ENCODE assay signal across 8 cellular contexts in the genomic region with DNA sequence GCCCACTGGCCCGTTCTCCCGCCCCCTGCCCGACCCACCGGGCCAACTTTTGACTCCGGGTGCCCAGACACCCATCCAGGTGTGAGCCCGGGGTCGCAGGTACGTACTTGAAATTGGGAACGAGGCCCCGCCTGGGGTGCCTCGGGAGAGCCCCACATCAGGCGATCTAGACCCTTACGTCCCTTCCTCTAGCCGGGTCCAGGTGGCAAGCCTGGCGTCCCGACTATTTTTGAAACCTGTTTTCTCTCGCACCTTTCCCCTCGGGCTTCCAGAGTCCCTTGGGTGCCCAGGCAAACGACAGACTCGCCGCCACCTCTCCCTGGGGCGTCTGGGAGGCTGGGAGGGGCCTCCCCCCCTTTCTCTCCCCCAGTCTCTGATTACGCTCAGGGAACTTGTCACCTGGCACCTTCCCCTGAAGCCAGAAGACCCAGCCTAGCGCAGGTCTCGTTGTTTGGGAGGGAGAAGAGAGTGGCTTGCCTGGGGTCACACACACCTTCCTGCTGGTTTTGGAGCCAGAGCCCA. TPM values are rescaled to one million over a fixed set of nuclear protein-coding genes. Genes with fewer than 3 reads are reported as not detected.
DNase-seq lines count a peak whose midpoint lies in the region; ATAC-seq and TF ChIP-seq lines count a peak whose summit lies in the region.

No MANE protein-coding gene starts in this region.

- peak; percentile 10 for ATAC-seq in T-helper 17 cell
- no peak for ATAC-seq in GM19463 (IDR thresholded peaks at IDR 0.05; ENCODE audit: unreplicated experiment)
- ATAC-seq in HG03139 (IDR thresholded peaks at IDR 0.05; ENCODE audit: unreplicated experiment): no peak

- peak overlapping the region; percentile 94 for H3K4me3 Mint-ChIP-seq in T-helper 17 cell

- H3K9me3 ChIP-seq in HAP-1 (no peaks in the 10 kb centered on the region), T-helper 17 cell (ENCODE audit: control insufficient read depth, low read length, poor library complexity, severe bottlenecking) (no peaks in the 10 kb centered on the region), skeletal muscle satellite cell (replicated peaks; ENCODE audit: low read length) (no peaks in the 10 kb centered on the region)

- DNase-seq in HAP-1 (ENCODE audit: low spot score in 2 of 2) (no peak), T-helper 17 cell (no peak), foreskin fibroblast (no peak), cerebellar cortex (ENCODE audit: low spot score) (no peak), anterior cingulate cortex (lab: John Stamatoyannopoulos, UW) (no peak)

- no peaks in the 10 kb centered on the region for H3K27me3 Mint-ChIP-seq in T-helper 17 cell

- H3K36me3 ChIP-seq in HAP-1 (replicated peaks) (no peaks in the 10 kb centered on the region), skeletal muscle satellite cell (ENCODE audit: insufficient read depth, low read length) (no peaks in the 10 kb centered on the region)

- H3K36me3 Mint-ChIP-seq in T-helper 17 cell (ENCODE audit: low read depth): no peaks in the 10 kb centered on the region

- no peak for TF ChIP-seq CTCF in foreskin fibroblast (IDR thresholded peaks at IDR 0.05; ENCODE audit: low read depth, low read length)

- H3K27ac Mint-ChIP-seq in T-helper 17 cell: peak overlapping the region; percentile 88

- H3K4me1 Mint-ChIP-seq in T-helper 17 cell: peaks cover 35% of the 10 kb centered on the region

- peak overlapping the region; percentile 92 for H3K4me2 ChIP-seq in skeletal muscle satellite cell (ENCODE audit: low read length)

- in situ Hi-C loops in HAP-1 (cut with MboI; ENCODE audit: low sequenced_read_pairs): no loop called here

- peak overlapping the region; percentile 85 for H3K9ac ChIP-seq in skeletal muscle satellite cell (ENCODE audit: low read depth, low read length)

- peaks cover 10% of the 10 kb centered on the region for H3K4me1 ChIP-seq in HAP-1
- peaks cover 22% of the 10 kb centered on the region for H3K4me1 ChIP-seq in skeletal muscle satellite cell (ENCODE audit: control insufficient read depth, insufficient read depth, low read length)

- H3K27me3 ChIP-seq in HAP-1 (ENCODE audit: low read depth) (no peaks in the 10 kb centered on the region), skeletal muscle satellite cell (ENCODE audit: control insufficient read depth, insufficient read depth, low read length) (no peaks in the 10 kb centered on the region)

- H3K4me3 ChIP-seq in HAP-1 (peak overlapping the region; percentile 73), foreskin fibroblast (ENCODE audit: low read depth in 1 of 2, low read length in 2 of 2) (peak overlapping the region; percentile 71 to 76), skeletal muscle satellite cell (ENCODE audit: low read length) (peak overlapping the region; percentile 89)

RNA-seq across cellular contexts. Expression of gene LDLRAP1, which starts 0.9 kb away (rescaled TPM):
- 10 to 100 TPM; 90.3 to 96.6 TPM for total RNA-seq in T-helper 17 cell
- total RNA-seq in skeletal muscle satellite cell (2012; rRNA removed): 10.9 and 11.8 TPM in 2 replicates
